In genomic region chr2:167136876-167137579, GRCh38 we compare ENCODE assay signal across 21 cellular contexts.
"Had no signal": no experiment of that assay in that cellular context is flagged by ENCODE, and none has a peak within 500 bp of the region (broad histone marks: within the 10 kb centered on the region; RNA-seq: fewer than 3 reads in every experiment).

No MANE protein-coding gene starts in this region.

- H3K27me3 ChIP-seq: hepatocyte, left lung, right atrium auricular region, tibial nerve, uterus had no signal

- DNase-seq: activated CD4-positive, alpha-beta T cell treated with anti-CD3 and anti-CD28 coated beads, Interleukin-2, amount 10 ng/mL, durations not matched to agents 24 days and 14 days; activated CD8-positive, alpha-beta memory T cell treated with anti-CD3 and anti-CD28 coated beads, Interleukin-2, amount 50 U/mL, for 4 hours; activated CD8-positive, alpha-beta T cell treated with anti-CD3 and anti-CD28 coated beads, Interleukin-2, amount 10 ng/mL, durations not matched to agents 7 days and 5 days; activated effector memory CD4-positive, alpha-beta T cell treated with Interleukin-2 at 50 U/mL for 16 hours; activated naive CD4-positive, alpha-beta T cell treated with anti-CD3 and anti-CD28 coated beads, Interleukin-2, amount 10 ng/mL, durations not matched to agents 7 days and 5 days; activated naive CD8-positive, alpha-beta T cell treated with anti-CD3 and anti-CD28 coated beads, Interleukin-2, amount 50 U/mL, for 24 hours; activated T-cell treated with anti-CD3 and anti-CD28 coated beads, Interleukin-2, amount 50 U/mL, for 48 hours; aorta; cortex of kidney; islet precursor cell; left lung; stimulated activated naive CD8-positive, alpha-beta T cell treated with anti-CD3 and anti-CD28 coated beads, Interleukin-15, Interleukin-2, amounts not matched to agents 100 U/mL and 50 U/mL, for 24 hours; substantia nigra; uterus had no signal

- H3K4me2 ChIP-seq: hepatocyte had no signal

- H3K36me3 Mint-ChIP-seq: activated naive CD4-positive, alpha-beta T cell treated with anti-CD3 and anti-CD28 coated beads, Interleukin-2, amount 10 ng/mL, durations not matched to agents 7 days and 5 days had no signal

- H3K4me3 ChIP-seq: hepatocyte, left lung, right atrium auricular region, skin epidermis, tibial nerve, uterus had no signal

- H3K4me1 Mint-ChIP-seq: activated CD4-positive, alpha-beta T cell treated with anti-CD3 and anti-CD28 coated beads, Interleukin-2, amount 10 ng/mL, durations not matched to agents 24 days and 14 days; activated naive CD4-positive, alpha-beta T cell treated with anti-CD3 and anti-CD28 coated beads, Interleukin-2, amount 10 ng/mL, durations not matched to agents 7 days and 5 days had no signal

- H3K4me3 Mint-ChIP-seq: activated CD4-positive, alpha-beta T cell treated with anti-CD3 and anti-CD28 coated beads, Interleukin-2, amount 10 ng/mL, durations not matched to agents 24 days and 14 days; activated CD8-positive, alpha-beta T cell treated with anti-CD3 and anti-CD28 coated beads, Interleukin-2, amount 10 ng/mL, durations not matched to agents 7 days and 5 days; activated naive CD4-positive, alpha-beta T cell treated with anti-CD3 and anti-CD28 coated beads, Interleukin-2, amount 10 ng/mL, durations not matched to agents 7 days and 5 days; activated naive CD8-positive, alpha-beta T cell treated with anti-CD3 and anti-CD28 coated beads, Interleukin-2, amount 50 U/mL, for 24 hours; neural crest cell; T-helper 1 cell treated with Interleukin-12 subunit alpha and Interleukin-12 subunit beta and Interleukin-4 antibody, amounts not matched to agents 30 μg/mL and 1 μg/mL, for 36 hours had no signal

- H3K27ac ChIP-seq: hepatocyte, left lung, right atrium auricular region, skin epidermis, tibial nerve, uterus had no signal

- H3K9me3 ChIP-seq: left lung, right atrium auricular region, tibial nerve, uterus had no signal

- H3K27ac Mint-ChIP-seq: activated CD4-positive, alpha-beta T cell treated with anti-CD3 and anti-CD28 coated beads, Interleukin-2, amount 10 ng/mL, durations not matched to agents 24 days and 14 days; activated CD8-positive, alpha-beta T cell treated with anti-CD3 and anti-CD28 coated beads, Interleukin-2, amount 10 ng/mL, durations not matched to agents 7 days and 5 days; activated naive CD4-positive, alpha-beta T cell treated with anti-CD3 and anti-CD28 coated beads, Interleukin-2, amount 10 ng/mL, durations not matched to agents 7 days and 5 days; activated naive CD8-positive, alpha-beta T cell treated with anti-CD3 and anti-CD28 coated beads, Interleukin-2, amount 50 U/mL, for 24 hours; T-helper 1 cell treated with Interleukin-12 subunit alpha and Interleukin-12 subunit beta and Interleukin-4 antibody, amounts not matched to agents 30 μg/mL and 1 μg/mL, for 36 hours had no signal

- H3K27me3 Mint-ChIP-seq: activated CD4-positive, alpha-beta T cell treated with anti-CD3 and anti-CD28 coated beads, Interleukin-2, amount 10 ng/mL, durations not matched to agents 24 days and 14 days; activated naive CD4-positive, alpha-beta T cell treated with anti-CD3 and anti-CD28 coated beads, Interleukin-2, amount 10 ng/mL, durations not matched to agents 7 days and 5 days; activated naive CD8-positive, alpha-beta T cell treated with anti-CD3 and anti-CD28 coated beads, Interleukin-2, amount 50 U/mL, for 24 hours had no signal

- ATAC-seq: activated CD8-positive, alpha-beta T cell treated with anti-CD3 and anti-CD28 coated beads, Interleukin-2, amount 10 ng/mL, durations not matched to agents 7 days and 5 days; activated naive CD8-positive, alpha-beta T cell treated with anti-CD3 and anti-CD28 coated beads, Interleukin-2, amount 50 U/mL, for 24 hours; esophagus mucosa; left lung; stimulated activated naive CD8-positive, alpha-beta T cell treated with anti-CD3 and anti-CD28 coated beads, Interleukin-15, Interleukin-2, amounts not matched to agents 100 U/mL and 50 U/mL, for 24 hours had no signal

- H2AFZ ChIP-seq: hepatocyte had no signal

- H3K9me3 Mint-ChIP-seq: activated CD4-positive, alpha-beta T cell treated with anti-CD3 and anti-CD28 coated beads, Interleukin-2, amount 10 ng/mL, durations not matched to agents 24 days and 14 days; activated naive CD4-positive, alpha-beta T cell treated with anti-CD3 and anti-CD28 coated beads, Interleukin-2, amount 10 ng/mL, durations not matched to agents 7 days and 5 days; activated naive CD8-positive, alpha-beta T cell treated with anti-CD3 and anti-CD28 coated beads, Interleukin-2, amount 50 U/mL, for 24 hours; neural crest cell; T-helper 1 cell treated with Interleukin-12 subunit alpha and Interleukin-12 subunit beta and Interleukin-4 antibody, amounts not matched to agents 30 μg/mL and 1 μg/mL, for 36 hours had no signal

- H3K4me1 ChIP-seq: left lung, uterus had no signal

- H3K36me3 ChIP-seq: left lung, right atrium auricular region, tibial nerve, uterus had no signal

- H3K79me2 ChIP-seq: hepatocyte had no signal
